15 cellular contexts compared by ENCODE assay signal in the genomic region with DNA sequence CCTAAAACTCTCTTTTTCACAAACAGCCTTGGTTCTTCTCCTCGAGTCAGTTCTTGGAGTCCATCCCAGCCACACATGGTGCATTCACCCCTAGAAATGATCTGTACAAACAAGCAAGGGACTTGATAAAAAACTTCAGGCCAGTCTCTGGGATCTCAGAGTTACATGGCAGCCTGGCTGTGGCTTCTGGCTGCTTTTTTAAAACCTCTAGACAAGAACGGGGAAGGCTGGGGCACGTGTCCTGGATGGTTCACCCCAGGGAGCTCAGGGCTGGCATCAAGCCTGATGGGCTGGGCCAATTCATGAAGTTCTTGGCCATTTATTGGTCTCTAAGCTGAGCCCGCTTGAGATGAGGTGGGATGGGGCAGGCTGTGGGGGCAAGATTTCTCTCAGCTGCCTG. TPM values are rescaled to one million over a fixed set of nuclear protein-coding genes. Genes with fewer than 3 reads are reported as not detected.
DNase-seq lines count a peak whose midpoint lies in the region; ATAC-seq, FAIRE-seq and TF ChIP-seq lines count a peak whose summit lies in the region.
"Had no signal": no experiment of that assay in that cellular context is flagged by ENCODE, and none has a peak within 500 bp of the region (broad histone marks: within the 10 kb centered on the region; RNA-seq: fewer than 3 reads in every experiment).

No MANE protein-coding gene starts in this region.

- no peaks in the 10 kb centered on the region for H3K9me1 ChIP-seq in keratinocyte (ENCODE audit: control insufficient read depth, extremely low read depth, insufficient read depth, low read length)

- no peak for ATAC-seq in HG03378 (IDR thresholded peaks at IDR 0.05; ENCODE audit: unreplicated experiment)
- ATAC-seq: naive thymus-derived CD8-positive, alpha-beta T cell had no signal

- no peaks in the 10 kb centered on the region for H3K9me3 Mint-ChIP-seq in activated T-cell treated with anti-CD3 and anti-CD28 coated beads, Interleukin-2, amount 50 U/mL, for 24 hours
- H3K9me3 Mint-ChIP-seq: activated naive CD4-positive, alpha-beta T cell treated with anti-CD3 and anti-CD28 coated beads, Interleukin-2, amount 10 ng/mL, durations not matched to agents 7 days and 5 days; naive thymus-derived CD8-positive, alpha-beta T cell had no signal

- no peaks in the 10 kb centered on the region for H4K20me1 ChIP-seq in keratinocyte (ENCODE audit: control insufficient read depth, extremely low read depth, insufficient read depth, low read length)

- no peaks in the 10 kb centered on the region for H3K36me3 ChIP-seq in MG63
- H3K36me3 ChIP-seq in keratinocyte (ENCODE audit: control insufficient read depth in 2 of 2, extremely low read depth in 1 of 2, insufficient read depth in 2 of 2, low read length in 2 of 2): no peaks in the 10 kb centered on the region
- H3K36me3 ChIP-seq in thyroid gland: no peaks in the 10 kb centered on the region

- no peak overlapping the region for H3K9ac ChIP-seq in keratinocyte (ENCODE audit: control insufficient read depth, extremely low read depth, insufficient read depth, low read length)

- H3K27ac ChIP-seq in keratinocyte (ENCODE audit: control insufficient read depth, insufficient read depth, low read length): no peak overlapping the region
- peak overlapping the region; percentile 80 to 85 (median 85) for H3K27ac ChIP-seq in thyroid gland

- peaks cover 25% of the 10 kb centered on the region for H3K4me1 ChIP-seq in keratinocyte (ENCODE audit: control insufficient read depth, extremely low read depth, insufficient read depth, low read length)
- H3K4me1 ChIP-seq in thyroid gland: peaks cover 21 to 23% of the 10 kb centered on the region in 2 donors

- TF ChIP-seq CTCF in keratinocyte (optimal IDR thresholded peaks at IDR 0.05 in 1 of 3, IDR thresholded peaks at IDR 0.05 in 1 of 3, conservative IDR thresholded peaks at IDR 0.05 in 1 of 3; ENCODE audit: extremely low read depth in 1 of 3, insufficient read depth in 2 of 3, low read length in 3 of 3) (no peak), thyroid gland (IDR thresholded peaks at IDR 0.05) (no peak)

- DNase-seq in MG63 (peak; percentile 49), cerebellar cortex (ENCODE audit: low spot score) (peak; percentile 54), keratinocyte (ENCODE audit: low read depth, low spot score) (no peak), thyroid gland (peak; percentile 95 to 96), NCI-H1105 (lab: John Stamatoyannopoulos, UW) (no peak)
- no peak for DNase-seq in activated T-cell treated with anti-CD3 and anti-CD28 coated beads, Interleukin-2, amount 50 U/mL, for 24 hours
- DNase-seq: activated naive CD4-positive, alpha-beta T cell treated with anti-CD3 and anti-CD28 coated beads, Interleukin-2, amount 10 ng/mL, durations not matched to agents 7 days and 5 days; cerebellar nuclear complex; COR-L47; erythroblast; naive thymus-derived CD8-positive, alpha-beta T cell; NCI-H748 treated with DMSO at 0.1 percent for 48 hours; SIG-M5 had no signal

- H3K27me3 Mint-ChIP-seq in activated T-cell treated with anti-CD3 and anti-CD28 coated beads, Interleukin-2, amount 50 U/mL, for 24 hours: peaks cover 7% of the 10 kb centered on the region

- H3K36me3 Mint-ChIP-seq in activated T-cell treated with anti-CD3 and anti-CD28 coated beads, Interleukin-2, amount 50 U/mL, for 24 hours (ENCODE audit: low read depth): no peaks in the 10 kb centered on the region
- H3K36me3 Mint-ChIP-seq: activated naive CD4-positive, alpha-beta T cell treated with anti-CD3 and anti-CD28 coated beads, Interleukin-2, amount 10 ng/mL, durations not matched to agents 7 days and 5 days; naive thymus-derived CD8-positive, alpha-beta T cell had no signal

- H3K4me3 ChIP-seq in MG63 (no peak overlapping the region), keratinocyte (ENCODE audit: control insufficient read depth in 2 of 3, extremely low read depth in 1 of 3, insufficient read depth in 2 of 3, low read depth in 1 of 3, low read length in 3 of 3) (peak overlapping the region in 2 of 3 experiments; percentile 6 to 39), thyroid gland (replicated peaks in 1 of 3) (no peak overlapping the region)
- H3K4me3 ChIP-seq: smooth muscle cell had no signal

- no peak for TF ChIP-seq POLR2A in thyroid gland (IDR thresholded peaks at IDR 0.05)

- no peak overlapping the region for H3K27ac Mint-ChIP-seq in activated T-cell treated with anti-CD3 and anti-CD28 coated beads, Interleukin-2, amount 50 U/mL, for 24 hours
- H3K27ac Mint-ChIP-seq: activated naive CD4-positive, alpha-beta T cell treated with anti-CD3 and anti-CD28 coated beads, Interleukin-2, amount 10 ng/mL, durations not matched to agents 7 days and 5 days; naive thymus-derived CD8-positive, alpha-beta T cell had no signal

- intact Hi-C loops in thyroid gland (cut with DNase I): no loop called here

- H3K9me3 ChIP-seq in MG63 (no peaks in the 10 kb centered on the region), keratinocyte (ENCODE audit: control insufficient read depth, low read depth, low read length) (no peaks in the 10 kb centered on the region), thyroid gland (no peaks in the 10 kb centered on the region)

- no peak for FAIRE-seq in keratinocyte (lab: Jason Lieb, UNC)

- H3K79me2 ChIP-seq in keratinocyte (ENCODE audit: control insufficient read depth, insufficient read depth, low read length): no peaks in the 10 kb centered on the region

- H3K4me1 Mint-ChIP-seq in activated T-cell treated with anti-CD3 and anti-CD28 coated beads, Interleukin-2, amount 50 U/mL, for 24 hours (ENCODE audit: low read depth): no peaks in the 10 kb centered on the region
- H3K4me1 Mint-ChIP-seq: activated naive CD4-positive, alpha-beta T cell treated with anti-CD3 and anti-CD28 coated beads, Interleukin-2, amount 10 ng/mL, durations not matched to agents 7 days and 5 days; naive thymus-derived CD8-positive, alpha-beta T cell had no signal

- no peak overlapping the region for H3K4me3 Mint-ChIP-seq in activated T-cell treated with anti-CD3 and anti-CD28 coated beads, Interleukin-2, amount 50 U/mL, for 24 hours
- H3K4me3 Mint-ChIP-seq: activated naive CD4-positive, alpha-beta T cell treated with anti-CD3 and anti-CD28 coated beads, Interleukin-2, amount 10 ng/mL, durations not matched to agents 7 days and 5 days; naive thymus-derived CD8-positive, alpha-beta T cell had no signal

- peak overlapping the region; percentile 86 for H3K4me2 ChIP-seq in keratinocyte (ENCODE audit: control insufficient read depth, extremely low read depth, insufficient read depth, low read depth, low read length)
- H3K4me2 ChIP-seq: smooth muscle cell had no signal

- 17 to 18% methylated on average over 4 of the region's 4 CpGs for WGBS in thyroid gland, 2 donors

- dilution Hi-C loops in keratinocyte (cut with MboI; ENCODE audit: extremely low pct_ligation_motif_present, low sequenced_read_pairs): no loop called here

- H3K27me3 ChIP-seq in MG63: no peaks in the 10 kb centered on the region
- no peaks in the 10 kb centered on the region for H3K27me3 ChIP-seq in keratinocyte (ENCODE audit: control insufficient read depth, extremely low read depth, insufficient read depth, low read length)
- H3K27me3 ChIP-seq in thyroid gland: no peaks in the 10 kb centered on the region

- H2AFZ ChIP-seq in keratinocyte (ENCODE audit: control insufficient read depth, low read length): no peak overlapping the region

RNA-seq across cellular contexts. Expression of a gene that starts 10.4 kb away (rescaled TPM):
- 26.2 and 31.0 TPM in 2 replicates for total RNA-seq in MG63 (2014; rRNA removed; shearing (Covaris generic); ENCODE audit: low replicate concordance)
- polyA plus RNA-seq in keratinocyte: 9.7 to 19.6 TPM (median 17.3 TPM) in 3 replicates
- polyA plus RNA-seq in keratinocyte (2011; ENCODE audit: low read depth): 41.7 TPM
- 15.8 and 22.1 TPM in 2 replicates for polyA plus RNA-seq in keratinocyte (2011; cell fraction: cytosol; rRNA removed)
- 19.9 and 27.9 TPM in 2 replicates for polyA plus RNA-seq in keratinocyte (2011; cell fraction: nucleus; rRNA removed)
- polyA plus RNA-seq in keratinocyte (2012; ENCODE audit: low replicate concordance): 83.8 and 89.5 TPM in 2 replicates
- 11.3 to 49.2 TPM (median 12.5 TPM) in 3 replicates for polyA minus RNA-seq in keratinocyte
- polyA minus RNA-seq in keratinocyte (2011; cell fraction: cytosol; rRNA and poly(A)+ RNA removed): 30.1 TPM
- 22.6 and 28.1 TPM in 2 replicates for polyA minus RNA-seq in keratinocyte (2011; cell fraction: nucleus; rRNA and poly(A)+ RNA removed)
- 10 to 100 TPM; 41.3 to 57.7 (median 55.9) TPM for total RNA-seq in thyroid gland

Comparison
In these comparisons a context has a peak if more than half of its experiments do, and no peak if none do; other contexts are left out.
1. DNase-seq: peak in MG63 (single experiment), cerebellar cortex (single experiment) and thyroid gland (2 of 2); none in keratinocyte (single experiment), activated T-cell treated with anti-CD3 and anti-CD28 coated beads, Interleukin-2, amount 50 U/mL, for 24 hours (single experiment) and NCI-H1105 (single experiment).
2. H3K4me3 ChIP-seq: peak in keratinocyte (2 of 3); none in MG63 (single experiment) and thyroid gland (0 of 3).